8 cellular contexts compared by ENCODE assay signal in genomic region chrX:39846460-39846859, GRCh38.
"Had no signal": no experiment of that assay in that cellular context is flagged by ENCODE, and none has a peak within 500 bp of the region (broad histone marks: within the 10 kb centered on the region; RNA-seq: fewer than 3 reads in every experiment).

No MANE protein-coding gene starts in this region.

- DNase-seq: GDM1, GF-D8 had no signal

- FAIRE-seq: G401.6, GM12878, GM12891, GM12892, GM18507, GM19239 had no signal

- ATAC-seq: GM12878 had no signal

- H3K4me3 ChIP-seq: GM12878 had no signal
